8 cellular contexts compared by ENCODE assay signal in the genomic region with DNA sequence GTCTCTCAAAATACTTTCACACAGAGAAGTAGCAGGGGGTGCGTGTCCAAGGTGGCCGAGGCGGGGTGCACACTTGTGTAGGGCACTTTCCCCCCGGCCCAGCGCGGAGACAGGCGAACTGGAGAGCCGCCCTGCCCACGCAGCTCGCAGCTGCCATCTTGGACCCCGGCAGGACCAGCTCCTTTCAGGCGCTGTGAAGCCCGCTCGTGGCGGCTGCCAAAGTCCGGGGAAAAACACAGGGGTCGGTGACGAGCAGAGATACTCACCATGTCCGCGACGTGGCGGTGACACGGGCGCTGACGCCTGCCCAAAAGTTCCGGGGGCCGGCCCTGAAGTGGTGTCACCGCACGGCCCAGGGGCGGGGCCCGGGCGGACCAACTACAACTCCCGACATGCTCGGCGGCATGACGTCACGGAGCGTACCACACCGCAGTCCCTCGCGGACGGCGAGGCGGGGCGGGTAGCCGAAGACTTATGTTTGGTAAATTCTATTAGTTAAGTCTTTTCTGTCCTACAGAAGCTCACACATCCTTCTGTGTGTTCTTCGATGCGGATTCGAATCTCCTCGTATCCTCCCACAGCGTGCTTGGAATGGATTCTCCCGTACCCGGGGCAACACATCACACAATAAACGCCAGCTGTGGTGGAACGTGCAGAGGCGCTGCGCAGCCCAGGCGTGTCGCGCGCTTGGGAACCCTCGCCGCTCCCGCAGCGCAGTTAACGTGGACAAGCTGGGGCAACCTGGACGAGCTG. TPM values are rescaled to one million over a fixed set of nuclear protein-coding genes. Genes with fewer than 3 reads are reported as not detected.
DNase-seq lines count a peak whose midpoint lies in the region; ATAC-seq and TF ChIP-seq lines count a peak whose summit lies in the region.

A gene with protein sequence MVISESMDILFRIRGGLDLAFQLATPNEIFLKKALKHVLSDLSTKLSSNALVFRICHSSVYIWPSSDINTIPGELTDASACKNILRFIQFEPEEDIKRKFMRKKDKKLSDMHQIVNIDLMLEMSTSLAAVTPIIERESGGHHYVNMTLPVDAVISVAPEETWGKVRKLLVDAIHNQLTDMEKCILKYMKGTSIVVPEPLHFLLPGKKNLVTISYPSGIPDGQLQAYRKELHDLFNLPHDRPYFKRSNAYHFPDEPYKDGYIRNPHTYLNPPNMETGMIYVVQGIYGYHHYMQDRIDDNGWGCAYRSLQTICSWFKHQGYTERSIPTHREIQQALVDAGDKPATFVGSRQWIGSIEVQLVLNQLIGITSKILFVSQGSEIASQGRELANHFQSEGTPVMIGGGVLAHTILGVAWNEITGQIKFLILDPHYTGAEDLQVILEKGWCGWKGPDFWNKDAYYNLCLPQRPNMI (minus strand): TSS at position 365 of the 753 bp plus-strand sequence. CDS start 96 bp downstream, at position 269.

- H3K4me1 Mint-ChIP-seq in activated naive CD8-positive, alpha-beta T cell (ENCODE audit: low read depth): peaks cover 29% of the 10 kb centered on the region
- H3K4me1 Mint-ChIP-seq in glutamatergic neuron (ENCODE audit: low read depth, unreplicated experiment): peaks cover 8% of the 10 kb centered on the region

- H3K27ac Mint-ChIP-seq in activated naive CD8-positive, alpha-beta T cell: peak within 1 kb of the TSS; percentile 99
- peak within 1 kb of the TSS; percentile 79 for H3K27ac Mint-ChIP-seq in glutamatergic neuron (ENCODE audit: unreplicated experiment)

- peaks cover 10% of the 10 kb centered on the region for H3K36me3 Mint-ChIP-seq in activated naive CD8-positive, alpha-beta T cell
- H3K36me3 Mint-ChIP-seq in glutamatergic neuron (ENCODE audit: unreplicated experiment): no peaks in the 10 kb centered on the region

- DNase-seq in GM10266 (ENCODE audit: extremely low spot score): peak; percentile 85
- peak; percentile 61 for DNase-seq in NCI-H1048 (lab: John Stamatoyannopoulos, UW)
- peak; percentile 85 for DNase-seq in SKM-1 treated with dmso at 0.1 percent for 144 hours (lab: John Stamatoyannopoulos, UW; ENCODE audit: unreplicated experiment)
- peak; percentile 87 for DNase-seq in glutamatergic neuron
- DNase-seq in omental fat pad (ENCODE audit: low spot score): peak; percentile 91

- peak within 1 kb of the TSS; percentile 97 for H3K27ac ChIP-seq in temporal lobe (ENCODE audit: low read depth, low read length)

- peak within 1 kb of the TSS; percentile 91 for H3K4me3 Mint-ChIP-seq in activated naive CD8-positive, alpha-beta T cell
- peak within 1 kb of the TSS; percentile 90 for H3K4me3 Mint-ChIP-seq in glutamatergic neuron (ENCODE audit: unreplicated experiment)

- ATAC-seq in HG02588 (IDR thresholded peaks at IDR 0.05; ENCODE audit: unreplicated experiment) (peak; percentile 93), omental fat pad (ENCODE audit: low FRiP score) (peak; percentile 94)

- no peaks in the 10 kb centered on the region for H3K9me3 Mint-ChIP-seq in activated naive CD8-positive, alpha-beta T cell (ENCODE audit: low read depth)
- peaks cover 11% of the 10 kb centered on the region for H3K9me3 Mint-ChIP-seq in glutamatergic neuron (ENCODE audit: unreplicated experiment)

- H3K27me3 Mint-ChIP-seq in activated naive CD8-positive, alpha-beta T cell: peaks cover 2% of the 10 kb centered on the region
- H3K27me3 Mint-ChIP-seq in glutamatergic neuron (ENCODE audit: unreplicated experiment): peaks cover 8% of the 10 kb centered on the region

- TF ChIP-seq CTCF in GM10266 (IDR thresholded peaks at IDR 0.05; ENCODE audit: control insufficient read depth, insufficient read depth, low read depth, missing control alignments): peak; percentile 32
- TF ChIP-seq CTCF in glutamatergic neuron (IDR thresholded peaks at IDR 0.05; ENCODE audit: partially characterized antibody, unreplicated experiment): no peak
- no peak for TF ChIP-seq CTCF in omental fat pad (IDR thresholded peaks at IDR 0.05)

RNA-seq across cellular contexts. Expression of the gene that starts here (rescaled TPM):
- total RNA-seq in glutamatergic neuron (ENCODE audit: unreplicated experiment) (38.0 TPM), omental fat pad (10 to 100 TPM; 22.5 to 44.8 (median 26.4) TPM), temporal lobe (32.9 TPM)

Comparison
In these comparisons a context has a peak if more than half of its experiments do, and no peak if none do; other contexts are left out.
1. Peak in every context shown above with its lines: DNase-seq, ATAC-seq and H3K27ac ChIP-seq.